In the genomic region with DNA sequence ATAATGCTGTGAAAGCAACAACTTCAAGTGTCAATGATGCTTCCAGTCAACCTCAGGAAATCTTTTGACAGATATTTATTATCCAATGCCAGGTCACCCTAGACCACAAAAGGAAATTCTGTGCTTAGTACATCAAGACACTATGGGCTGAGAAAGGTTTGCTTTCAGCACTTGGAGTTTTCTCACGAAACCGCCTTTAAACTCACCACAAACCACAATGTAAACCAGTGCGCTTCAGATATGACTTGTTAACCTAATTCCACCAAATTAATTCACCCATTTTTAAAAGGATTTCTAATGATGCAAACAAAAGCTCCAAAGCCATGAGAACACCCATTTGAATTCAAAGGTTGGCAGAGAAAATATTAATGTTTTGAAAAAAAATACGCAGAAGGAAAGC, we compare ENCODE assay signal across 12 cellular contexts.
A peak's percentile ranks its signal among the peaks of the same experiment; 100 is the strongest.
DNase-seq lines count a peak whose midpoint lies in the region; ATAC-seq lines count a peak whose summit lies in the region.
"Had no signal": no experiment of that assay in that cellular context is flagged by ENCODE, and none has a peak within 500 bp of the region (broad histone marks: within the 10 kb centered on the region; RNA-seq: fewer than 3 reads in every experiment).

No MANE protein-coding gene starts in this region.

- H3K27ac Mint-ChIP-seq in stimulated activated effector memory CD8-positive, alpha-beta T cell treated with anti-CD3 and anti-CD28 coated beads, Interleukin-12 subunit alpha, Interleukin-12 subunit beta, amount 100 ng/mL, for 72 hours: no peak overlapping the region

- DNase-seq in H4 (ENCODE audit: low spot score) (peak; percentile 63), KBM-7 (peak; percentile 44), glomerular visceral epithelial cell (ENCODE audit: extremely low spot score) (peak; percentile 50), NCI-H748 treated with DMSO at 0.1 percent for 48 hours (lab: John Stamatoyannopoulos, UW) (no peak)
- no peak for DNase-seq in stimulated activated effector memory CD8-positive, alpha-beta T cell treated with anti-CD3 and anti-CD28 coated beads, Interleukin-12 subunit alpha, Interleukin-12 subunit beta, amount 100 ng/mL, for 72 hours (ENCODE audit: low spot score in 2 of 2)
- no peak for DNase-seq in activated naive CD4-positive, alpha-beta T cell (lab: John Stamatoyannopoulos, UW)
- DNase-seq: activated CD4-positive, alpha-beta T cell treated with anti-CD3 and anti-CD28 coated beads for 1 hour; H7; NCI-H1092 treated with DMSO at 0.1 percent for 48 hours had no signal

- peak; percentile 54 for ATAC-seq in GM18508 (IDR thresholded peaks at IDR 0.05; ENCODE audit: insufficient read depth, unreplicated experiment)
- ATAC-seq in stimulated activated effector memory CD8-positive, alpha-beta T cell treated with anti-CD3 and anti-CD28 coated beads, Interleukin-12 subunit alpha, Interleukin-12 subunit beta, amount 100 ng/mL, for 72 hours: no peak
- no peak for ATAC-seq in HG02571 (IDR thresholded peaks at IDR 0.05; ENCODE audit: unreplicated experiment)
- ATAC-seq: Panc1 had no signal

- H3K4me3 Mint-ChIP-seq in stimulated activated effector memory CD8-positive, alpha-beta T cell treated with anti-CD3 and anti-CD28 coated beads, Interleukin-12 subunit alpha, Interleukin-12 subunit beta, amount 100 ng/mL, for 72 hours: no peak overlapping the region

- in situ Hi-C loops in KBM-7 (cut with MboI; ENCODE audit: low pct_unique_long_range_greater_than_20kb, low sequenced_read_pairs): no loop called here

- no peaks in the 10 kb centered on the region for H3K36me3 Mint-ChIP-seq in stimulated activated effector memory CD8-positive, alpha-beta T cell treated with anti-CD3 and anti-CD28 coated beads, Interleukin-12 subunit alpha, Interleukin-12 subunit beta, amount 100 ng/mL, for 72 hours

- peaks cover 7% of the 10 kb centered on the region for H3K9me3 Mint-ChIP-seq in stimulated activated effector memory CD8-positive, alpha-beta T cell treated with anti-CD3 and anti-CD28 coated beads, Interleukin-12 subunit alpha, Interleukin-12 subunit beta, amount 100 ng/mL, for 72 hours

- H3K4me1 Mint-ChIP-seq in stimulated activated effector memory CD8-positive, alpha-beta T cell treated with anti-CD3 and anti-CD28 coated beads, Interleukin-12 subunit alpha, Interleukin-12 subunit beta, amount 100 ng/mL, for 72 hours: no peaks in the 10 kb centered on the region

Comparison
In these comparisons a context has a peak if more than half of its experiments do, and no peak if none do; other contexts are left out.
1. DNase-seq: peak in H4 (single experiment), KBM-7 (single experiment) and glomerular visceral epithelial cell (single experiment); none in stimulated activated effector memory CD8-positive, alpha-beta T cell treated with anti-CD3 and anti-CD28 coated beads, Interleukin-12 subunit alpha, Interleukin-12 subunit beta, amount 100 ng/mL, for 72 hours (0 of 2), activated naive CD4-positive, alpha-beta T cell (0 of 4) and NCI-H748 treated with DMSO at 0.1 percent for 48 hours (single experiment).